ENCODE assay signal across 9 cellular contexts in genomic region chr21:46048926-46049889, GRCh38. TPM values are rescaled to one million over a fixed set of nuclear protein-coding genes. Genes with fewer than 3 reads are reported as not detected.
DNase-seq lines count a peak whose midpoint lies in the region; ATAC-seq and TF ChIP-seq lines count a peak whose summit lies in the region.
"Had no signal": no experiment of that assay in that cellular context is flagged by ENCODE, and none has a peak within 500 bp of the region (broad histone marks: within the 10 kb centered on the region; RNA-seq: fewer than 3 reads in every experiment).

No MANE protein-coding gene starts in this region.

- H3K4me1 ChIP-seq in esophagus (ENCODE audit: control insufficient read depth in 2 of 2, insufficient read depth in 2 of 2, low read length in 1 of 2) (peaks cover 9 to 11% of the 10 kb centered on the region in 2 donors), neural progenitor cell (peaks cover 11% of the 10 kb centered on the region)

- H3K4me2 ChIP-seq in neural progenitor cell = peak overlapping the region; percentile 29

- peaks cover 6% of the 10 kb centered on the region for H3K9me3 Mint-ChIP-seq in neural progenitor cell

- H3K36me3 Mint-ChIP-seq in neural progenitor cell = peaks cover 2% of the 10 kb centered on the region

- H3F3A ChIP-seq in neural progenitor cell (ENCODE audit: low read depth) = no peaks in the 10 kb centered on the region

- H3K79me2 ChIP-seq in neural progenitor cell (ENCODE audit: low read depth) = no peaks in the 10 kb centered on the region

- H3K27me3 ChIP-seq in esophagus (ENCODE audit: control insufficient read depth in 1 of 2, insufficient read depth in 2 of 2, low read length in 2 of 2) (no peaks in the 10 kb centered on the region), neural progenitor cell (no peaks in the 10 kb centered on the region)

- no peaks in the 10 kb centered on the region for H3K36me3 ChIP-seq in esophagus (ENCODE audit: control insufficient read depth in 2 of 2, insufficient read depth in 2 of 2, low read length in 1 of 2)
- no peaks in the 10 kb centered on the region for H3K36me3 ChIP-seq in neural progenitor cell

- H3K27ac ChIP-seq in esophagus (ENCODE audit: low read depth in 2 of 2, low read length in 1 of 2) (peak overlapping the region; percentile 84 to 86), neural progenitor cell (no peak overlapping the region)

- peaks cover 9% of the 10 kb centered on the region for H3K27me3 Mint-ChIP-seq in neural progenitor cell (ENCODE audit: insufficient read depth, low read depth)

- H3K9ac ChIP-seq in neural progenitor cell = no peak overlapping the region

- H4K20me1 ChIP-seq in neural progenitor cell (ENCODE audit: low read depth) = no peaks in the 10 kb centered on the region

- ATAC-seq in HG02763 (IDR thresholded peaks at IDR 0.05; ENCODE audit: unreplicated experiment) = no peak

- H3K27ac Mint-ChIP-seq in neural progenitor cell = peak overlapping the region; percentile 60

- POLR2A ChIA-PET in HEK293T (lab: Yijun Ruan, JAX) = no interaction called here

- H3K9me3 ChIP-seq in esophagus (ENCODE audit: control insufficient read depth in 2 of 2, insufficient read depth in 1 of 2, low read depth in 1 of 2, low read length in 1 of 2) (no peaks in the 10 kb centered on the region), neural progenitor cell (ENCODE audit: low read depth) (no peaks in the 10 kb centered on the region)

- peaks cover 12% of the 10 kb centered on the region for H3K4me1 Mint-ChIP-seq in neural progenitor cell

- peak overlapping the region; percentile 63 for H2AFZ ChIP-seq in neural progenitor cell (replicated peaks)

- H3K4me3 ChIP-seq in esophagus (ENCODE audit: low read depth in 1 of 2, low read length in 2 of 2) (no peak overlapping the region), neural progenitor cell (no peak overlapping the region)

- no peak for TF ChIP-seq CTCF in neural progenitor cell (IDR thresholded peaks at IDR 0.05)

- CTCF ChIA-PET in HEK293T (lab: Yijun Ruan, JAX) = no interaction called here

- peak; percentile 89 for DNase-seq in AG08396 (ENCODE audit: low spot score)
- DNase-seq in NCI-H146 (lab: John Stamatoyannopoulos, UW) = peak; percentile 52
- no peak for DNase-seq in neural progenitor cell (ENCODE audit: low spot score)
- DNase-seq in stimulated activated CD4-positive, alpha-beta T cell treated with anti-CD3 and anti-CD28 coated beads, Interleukin-2, amount 100 ng/mL, for 48 hours = no peak
- no peak for DNase-seq in activated CD4-positive, alpha-beta T cell treated with anti-CD3 and anti-CD28 coated beads, Interleukin-2, amount 50 U/mL, for 1 hour
- no peak for DNase-seq in HEK293T (ENCODE audit: extremely low spot score)
- DNase-seq: DND-41 had no signal

- H3K4me3 Mint-ChIP-seq in neural progenitor cell = no peak overlapping the region

- 26 to 44% methylated on average over 27 of the region's 27 CpGs for WGBS in esophagus, 2 donors

TF ChIP-seq in HEK293T, 16 proteins besides CTCF, POLR2A, EP300 and RAD21:
- TF ChIP-seq ARNT (IDR thresholded peaks at IDR 0.05) = no peak
TF ChIP-seq in HEK293T: peak in this region for 0.

RNA-seq across cellular contexts. Expression of gene COL6A2, which starts 48.7 kb away (rescaled TPM):
- polyA plus RNA-seq in esophagus = 100 to 1,000 TPM; 120 to 161 TPM
- 5.2 and 22.8 TPM in 2 replicates for total RNA-seq in neural progenitor cell (ENCODE audit: low replicate concordance)

Comparison
In these comparisons a context has a peak if more than half of its experiments do, and no peak if none do; other contexts are left out.
1. DNase-seq: peak in AG08396 (single experiment) and NCI-H146 (single experiment); none in neural progenitor cell (single experiment), stimulated activated CD4-positive, alpha-beta T cell treated with anti-CD3 and anti-CD28 coated beads, Interleukin-2, amount 100 ng/mL, for 48 hours (0 of 2), activated CD4-positive, alpha-beta T cell treated with anti-CD3 and anti-CD28 coated beads, Interleukin-2, amount 50 U/mL, for 1 hour (single experiment) and HEK293T (single experiment).